ENCODE assay signal across 12 cellular contexts in the genomic region with DNA sequence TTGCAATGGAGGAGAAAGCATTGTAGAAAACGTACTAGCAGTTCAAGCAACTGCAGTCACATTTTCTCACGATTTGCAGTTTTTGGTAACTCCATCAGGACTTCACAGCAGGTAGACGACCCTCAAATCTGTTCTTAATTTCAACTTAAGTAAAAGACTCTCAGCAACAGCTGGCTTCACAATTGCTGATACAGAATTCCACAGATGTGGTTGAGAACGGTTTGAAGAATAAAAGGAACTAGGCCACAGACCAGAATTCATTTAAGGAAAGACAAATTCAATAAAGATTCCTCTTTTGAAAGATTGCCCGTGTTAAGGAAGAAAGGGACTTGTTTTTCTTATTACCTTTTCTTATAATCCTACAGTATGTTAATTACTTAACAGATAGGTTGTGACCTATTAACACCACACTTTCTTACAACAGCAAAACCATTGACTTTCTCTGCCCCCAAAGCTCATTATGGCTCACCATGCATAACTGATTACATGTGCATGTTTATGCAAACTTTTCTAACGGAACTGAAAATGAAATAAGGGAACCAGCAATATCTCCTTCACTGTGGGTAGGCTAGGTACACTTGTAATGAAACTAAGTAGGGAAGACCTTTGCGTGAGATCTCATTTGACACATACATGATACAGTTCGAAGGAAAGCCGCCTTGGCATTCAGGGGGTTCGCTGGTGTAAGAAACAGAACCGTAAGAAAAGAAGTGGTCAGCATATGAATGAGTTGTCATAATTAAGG. TPM values are rescaled to one million over a fixed set of nuclear protein-coding genes. Genes with fewer than 3 reads are reported as not detected.
DNase-seq lines count a peak whose midpoint lies in the region; ATAC-seq and TF ChIP-seq lines count a peak whose summit lies in the region.
"Had no signal": no experiment of that assay in that cellular context is flagged by ENCODE, and none has a peak within 500 bp of the region (broad histone marks: within the 10 kb centered on the region; RNA-seq: fewer than 3 reads in every experiment).

No MANE protein-coding gene starts in this region.

- peaks cover 21% of the 10 kb centered on the region; the same call in 1 of the 2 replicates for H3K9me3 ChIP-seq in OCI-LY3 (ENCODE audit: insufficient read depth, low read length)
- H3K9me3 ChIP-seq in transverse colon: no peaks in the 10 kb centered on the region
- H3K9me3 ChIP-seq: colonic mucosa had no signal

- peak overlapping the region; percentile 31 for H3K4me2 ChIP-seq in OCI-LY3 (ENCODE audit: low read length)

- no peaks in the 10 kb centered on the region for H3K79me2 ChIP-seq in OCI-LY3 (ENCODE audit: low read length)

- H3K36me3 ChIP-seq in OCI-LY3 (replicated peaks; ENCODE audit: low read depth, low read length) (peaks cover 10% of the 10 kb centered on the region), transverse colon (no peaks in the 10 kb centered on the region)
- H3K36me3 ChIP-seq: colonic mucosa had no signal

- TF ChIP-seq EP300 in transverse colon (IDR thresholded peaks at IDR 0.05; ENCODE audit: low read depth): no peak

- H3K27me3 Mint-ChIP-seq in CD14-positive monocyte (ENCODE audit: low read depth in 3 of 3): no peaks in the 10 kb centered on the region

- WGBS in transverse colon (ENCODE audit: low coverage in 1 of 2), 2 donors: 61 to 66% methylated on average over 11 of the region's 11 CpGs

- no peak overlapping the region for H3K9ac ChIP-seq in OCI-LY3 (ENCODE audit: low read length)

- DNase-seq in CD14-positive monocyte (ENCODE audit: low spot score) (no peak), transverse colon (no peak), posterior cingulate gyrus (no peak), posterior vena cava (ENCODE audit: low spot score) (no peak), HT-29 (ENCODE audit: low spot score) (no peak)
- DNase-seq: activated CD4-positive, alpha-beta memory T cell treated with anti-CD3 and anti-CD28 coated beads, Interleukin-2, amount 10 ng/mL, durations not matched to agents 7 days and 5 days; colonic mucosa; H9; NCI-H524 had no signal

- intact Hi-C loops in CD14-positive monocyte (cut with micrococcal nuclease): loop anchor here (5.0 to 10.0 kb wide), 2 partner anchors 65 to 68 kb away; no protein-coding TSS in a partner anchor
- intact Hi-C loops in transverse colon (cut with DNase I; ENCODE audit: low total_unique reads): no loop called here
- intact Hi-C loops in posterior cingulate gyrus (cut with DNase I): no loop called here
- intact Hi-C loops in posterior vena cava (cut with DNase I): no loop called here

- no peaks in the 10 kb centered on the region for H3K9me3 Mint-ChIP-seq in CD14-positive monocyte
- H3K9me3 Mint-ChIP-seq: activated CD4-positive, alpha-beta memory T cell treated with anti-CD3 and anti-CD28 coated beads, Interleukin-2, amount 10 ng/mL, durations not matched to agents 7 days and 5 days had no signal

- peaks cover 69% of the 10 kb centered on the region for H3K4me1 Mint-ChIP-seq in CD14-positive monocyte

- peak overlapping the region; percentile 39 for H3K27ac ChIP-seq in OCI-LY3 (ENCODE audit: low read length)
- no peak overlapping the region for H3K27ac ChIP-seq in transverse colon
- H3K27ac ChIP-seq: colonic mucosa had no signal

- no peak overlapping the region for H2AFZ ChIP-seq in OCI-LY3 (ENCODE audit: low read depth, low read length)

- peak; percentile 89 for ATAC-seq in GM19397 (IDR thresholded peaks at IDR 0.05; ENCODE audit: unreplicated experiment)
- ATAC-seq in HG03060 (IDR thresholded peaks at IDR 0.05; ENCODE audit: low read depth, unreplicated experiment): peak; percentile 98

- TF ChIP-seq CTCF in CD14-positive monocyte (IDR thresholded peaks at IDR 0.05) (no peak), OCI-LY3 (IDR thresholded peaks at IDR 0.05; ENCODE audit: low read depth, low read length) (no peak), transverse colon (IDR thresholded peaks at IDR 0.05) (no peak)

- H3K4me3 Mint-ChIP-seq in CD14-positive monocyte: peak overlapping the region; percentile 39 to 88
- H3K4me3 Mint-ChIP-seq: activated CD4-positive, alpha-beta memory T cell treated with anti-CD3 and anti-CD28 coated beads, Interleukin-2, amount 10 ng/mL, durations not matched to agents 7 days and 5 days; H9 had no signal

- no peak for TF ChIP-seq POLR2A in transverse colon (IDR thresholded peaks at IDR 0.05)

- H3K27me3 ChIP-seq in OCI-LY3 (ENCODE audit: low read depth, low read length): peaks cover under 1% of the 10 kb centered on the region; the same call in 1 of the 2 replicates
- no peaks in the 10 kb centered on the region for H3K27me3 ChIP-seq in transverse colon
- H3K27me3 ChIP-seq: colonic mucosa had no signal

- H3K4me1 ChIP-seq in OCI-LY3 (ENCODE audit: low read length): peaks cover 28% of the 10 kb centered on the region
- peaks cover 0 to 4% (median 0%) of the 10 kb centered on the region in 4 donors for H3K4me1 ChIP-seq in transverse colon
- H3K4me1 ChIP-seq: colonic mucosa had no signal

- no peaks in the 10 kb centered on the region for H3K36me3 Mint-ChIP-seq in CD14-positive monocyte

- no peaks in the 10 kb centered on the region for H4K20me1 ChIP-seq in OCI-LY3 (ENCODE audit: insufficient read depth, low read length)

- H3K27ac Mint-ChIP-seq in CD14-positive monocyte: peak overlapping the region; percentile 94 to 98 (median 96)
- H3K27ac Mint-ChIP-seq: activated CD4-positive, alpha-beta memory T cell treated with anti-CD3 and anti-CD28 coated beads, Interleukin-2, amount 10 ng/mL, durations not matched to agents 7 days and 5 days; H9 had no signal

- in situ Hi-C loops in transverse colon (cut with MboI; ENCODE audit: low pct_ligation_motif_present in 1 of 4, low pct_unique_long_range_greater_than_20kb in 1 of 4, low sequenced_read_pairs in 3 of 4): no loop called here

- H3K4me3 ChIP-seq in OCI-LY3 (ENCODE audit: low read length) (0 out of 2 replicates have a peak overlapping the region, but pooled peaks have one; percentile 0), transverse colon (no peak overlapping the region)
- H3K4me3 ChIP-seq: colonic mucosa had no signal

RNA-seq across cellular contexts. Expression of gene ZNF516, which starts 4.7 kb away (rescaled TPM):
- polyA plus RNA-seq in CD14-positive monocyte: 1 to 10 TPM; 5.0 to 8.6 TPM
- total RNA-seq in transverse colon (10 to 100 TPM; 19.4 to 37.8 (median 26.7) TPM), posterior vena cava (10 to 100 TPM; 24.3 to 32.5 TPM)
- total RNA-seq in HT-29 (2014; rRNA removed; shearing (Covaris generic)): 8.1 and 10.4 TPM in 2 replicates

Comparison
In these comparisons a context has a peak if more than half of its experiments do, and no peak if none do; other contexts are left out.
1. intact Hi-C loops: an anchor here in CD14-positive monocyte (5.0 to 10.0 kb wide); none called in transverse colon, posterior cingulate gyrus and posterior vena cava.